14 cellular contexts compared by ENCODE assay signal in genomic region chr6:51019785-51020184, GRCh38.
"Had no signal": no experiment of that assay in that cellular context is flagged by ENCODE, and none has a peak within 500 bp of the region (broad histone marks: within the 10 kb centered on the region; RNA-seq: fewer than 3 reads in every experiment).

No MANE protein-coding gene starts in this region.

- DNase-seq: activated CD4-positive, alpha-beta T cell treated with anti-CD3 and anti-CD28 coated beads, Interleukin-2, amount 50 U/mL, for 1 hour; activated naive CD4-positive, alpha-beta T cell treated with anti-CD3 and anti-CD28 coated beads, Interleukin-2, amount 10 ng/mL, durations not matched to agents 7 days and 5 days; caudate nucleus; effector CD4-positive, alpha-beta T cell; gastrocnemius medialis; islet precursor cell; left lung; mesenchymal stem cell; nephron progenitor cell; psoas muscle; stimulated activated CD4-positive, alpha-beta T cell treated with anti-CD3 and anti-CD28 coated beads, Interleukin-2, amount 100 ng/mL, for 24 hours; stimulated activated naive CD4-positive, alpha-beta T cell treated with Interleukin-2 at 50 U/mL for 16 hours had no signal

- H3K27me3 ChIP-seq: gastrocnemius medialis, left lung had no signal

- ATAC-seq: gastrocnemius medialis, left lung, psoas muscle, sciatic nerve had no signal

- H3K27ac ChIP-seq: coronary artery, gastrocnemius medialis, left lung, psoas muscle had no signal

- H3K36me3 ChIP-seq: gastrocnemius medialis, left lung had no signal

- H3K4me1 ChIP-seq: gastrocnemius medialis, left lung, psoas muscle had no signal

- H3K9me3 ChIP-seq: gastrocnemius medialis, left lung, psoas muscle had no signal

- H3K4me3 ChIP-seq: coronary artery, gastrocnemius medialis, left lung, psoas muscle had no signal
